8 cellular contexts compared by ENCODE assay signal in the genomic region with DNA sequence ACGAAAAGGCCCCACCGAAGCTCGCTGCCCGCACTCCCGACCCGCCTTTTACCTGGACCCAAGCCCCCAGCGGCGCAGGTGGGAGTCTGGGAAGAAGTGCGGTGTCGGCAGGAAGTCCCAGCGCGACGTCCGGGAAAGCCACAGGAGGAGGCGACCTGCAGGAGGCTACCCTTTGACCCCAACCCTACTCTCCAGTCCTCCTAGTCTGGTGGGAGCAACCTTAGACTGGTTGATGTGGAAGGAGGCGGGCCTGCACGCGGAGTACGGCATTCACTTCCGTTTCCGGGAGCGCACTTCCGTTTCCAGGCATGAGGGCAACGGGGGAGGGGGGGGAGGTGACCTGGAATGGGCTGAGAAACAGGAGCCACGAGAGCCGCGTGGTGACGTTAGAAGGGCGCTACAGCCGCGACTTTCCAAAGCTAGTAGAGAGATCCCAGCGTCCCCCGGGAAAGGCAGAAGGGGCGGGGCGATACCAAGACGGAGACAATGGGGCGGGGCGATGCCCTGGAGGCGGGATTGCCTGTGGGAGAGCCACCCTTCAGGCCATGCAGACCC. TPM values are rescaled to one million over a fixed set of nuclear protein-coding genes. Genes with fewer than 3 reads are reported as not detected.
A peak's percentile ranks its signal among the peaks of the same experiment; 100 is the strongest.
DNase-seq lines count a peak whose midpoint lies in the region; ATAC-seq and TF ChIP-seq lines count a peak whose summit lies in the region.

No MANE protein-coding gene starts in this region.

- no peak overlapping the region for H3K27ac Mint-ChIP-seq in dendritic cell treated with granulocyte-macrophage colony-stimulating factor and Interleukin-4, amounts not matched to agents 40 ng/mL and 50 ng/mL, for 4 days
- H3K27ac Mint-ChIP-seq in stimulated activated memory B cell treated with anti-CD40 and anti-IgM and Interleukin-4, amounts not matched to agents 10 μg/mL and 1 μg/mL and 100 μg/mL, for 72 hours, result no peak overlapping the region

- POLR2A ChIA-PET in A673 (lab: Charles Lee; ENCODE audit: low non-redundant PET), result no interaction called here

- peaks cover 11% of the 10 kb centered on the region for H3K36me3 Mint-ChIP-seq in dendritic cell treated with granulocyte-macrophage colony-stimulating factor and Interleukin-4, amounts not matched to agents 40 ng/mL and 50 ng/mL, for 4 days (ENCODE audit: low read depth)
- H3K36me3 Mint-ChIP-seq in stimulated activated memory B cell treated with anti-CD40 and anti-IgM and Interleukin-4, amounts not matched to agents 10 μg/mL and 1 μg/mL and 100 μg/mL, for 72 hours, result peaks cover 55% of the 10 kb centered on the region

- peaks cover 11% of the 10 kb centered on the region for H3K27me3 Mint-ChIP-seq in dendritic cell treated with granulocyte-macrophage colony-stimulating factor and Interleukin-4, amounts not matched to agents 40 ng/mL and 50 ng/mL, for 4 days
- H3K27me3 Mint-ChIP-seq in stimulated activated memory B cell treated with anti-CD40 and anti-IgM and Interleukin-4, amounts not matched to agents 10 μg/mL and 1 μg/mL and 100 μg/mL, for 72 hours, result no peaks in the 10 kb centered on the region

- H3K9ac ChIP-seq in HUES48 (ENCODE audit: low read depth, low read length) (no peak overlapping the region), mucosa of rectum (ENCODE audit: low read depth in 1 of 2, low read length in 2 of 2) (no peak overlapping the region)

- H3K36me3 ChIP-seq in A673 (ENCODE audit: insufficient read depth, low read length, poor library complexity, severe bottlenecking) (peaks cover 1% of the 10 kb centered on the region), HUES48 (ENCODE audit: control insufficient read depth, insufficient read depth, low read length) (no peaks in the 10 kb centered on the region), mucosa of rectum (ENCODE audit: control insufficient read depth in 2 of 2, insufficient read depth in 2 of 2, low read length in 2 of 2) (no peaks in the 10 kb centered on the region)

- peaks cover 89% of the 10 kb centered on the region for H3K9me3 Mint-ChIP-seq in dendritic cell treated with granulocyte-macrophage colony-stimulating factor and Interleukin-4, amounts not matched to agents 40 ng/mL and 50 ng/mL, for 4 days
- H3K9me3 Mint-ChIP-seq in stimulated activated memory B cell treated with anti-CD40 and anti-IgM and Interleukin-4, amounts not matched to agents 10 μg/mL and 1 μg/mL and 100 μg/mL, for 72 hours, result peaks cover 31% of the 10 kb centered on the region

- peaks cover 51% of the 10 kb centered on the region for H3K9me3 ChIP-seq in A673 (ENCODE audit: low read depth, low read length, poor library complexity, severe bottlenecking)
- peaks cover 71% of the 10 kb centered on the region for H3K9me3 ChIP-seq in HUES48 (ENCODE audit: control insufficient read depth, insufficient read depth, low read length)
- H3K9me3 ChIP-seq in mucosa of rectum (ENCODE audit: control insufficient read depth in 2 of 2, low read length in 2 of 2), result peaks cover 11 to 18% of the 10 kb centered on the region in 2 donors

- H3K4me1 ChIP-seq in A673 (ENCODE audit: insufficient read depth, low read length, poor library complexity, severe bottlenecking) (no peaks in the 10 kb centered on the region), HUES48 (ENCODE audit: control insufficient read depth, insufficient read depth, low read length) (no peaks in the 10 kb centered on the region), mucosa of rectum (ENCODE audit: control insufficient read depth in 2 of 2, insufficient read depth in 2 of 2, low read length in 2 of 2) (no peaks in the 10 kb centered on the region)

- H3K4me1 Mint-ChIP-seq in dendritic cell treated with granulocyte-macrophage colony-stimulating factor and Interleukin-4, amounts not matched to agents 40 ng/mL and 50 ng/mL, for 4 days (ENCODE audit: low read depth), result peaks cover 7% of the 10 kb centered on the region
- peaks cover 11% of the 10 kb centered on the region for H3K4me1 Mint-ChIP-seq in stimulated activated memory B cell treated with anti-CD40 and anti-IgM and Interleukin-4, amounts not matched to agents 10 μg/mL and 1 μg/mL and 100 μg/mL, for 72 hours

- TF ChIP-seq CTCF in A673 (conservative IDR thresholded peaks at IDR 0.05; ENCODE audit: low read depth, low read length), result no peak

- intact Hi-C loops in A673 (cut with micrococcal nuclease; ENCODE audit: unreplicated experiment), result no loop called here
- intact Hi-C loops in dendritic cell treated with granulocyte-macrophage colony-stimulating factor and Interleukin-4, amounts not matched to agents 40 ng/mL and 50 ng/mL, for 4 days (cut with micrococcal nuclease), result no loop called here

- H3K4me3 ChIP-seq in A673 (ENCODE audit: low read depth, low read length, poor library complexity, severe bottlenecking) (peak overlapping the region; percentile 46), HUES48 (ENCODE audit: low read depth, low read length) (peak overlapping the region; percentile 47), mucosa of rectum (ENCODE audit: low read length in 2 of 2) (peak overlapping the region; percentile 51 to 73)

- H3K27me3 ChIP-seq in A673 (replicated peaks; ENCODE audit: insufficient read depth, low read depth, low read length, poor library complexity) (no peaks in the 10 kb centered on the region), HUES48 (ENCODE audit: control insufficient read depth, insufficient read depth, low read length) (no peaks in the 10 kb centered on the region), mucosa of rectum (ENCODE audit: control insufficient read depth in 2 of 2, insufficient read depth in 2 of 2, low read length in 2 of 2) (no peaks in the 10 kb centered on the region)

- CTCF ChIA-PET in A673 (lab: Charles Lee), result no interaction called here

- peak; percentile 76 for ATAC-seq in stimulated activated memory B cell treated with anti-CD40 and anti-IgM and Interleukin-4, amounts not matched to agents 10 μg/mL and 1 μg/mL and 100 μg/mL, for 72 hours

- DNase-seq in A673 (ENCODE audit: low spot score) (peak; percentile 88), NCI-H2029 (lab: John Stamatoyannopoulos, UW) (no peak), DMS153 (lab: John Stamatoyannopoulos, UW) (no peak)
- DNase-seq in activated CD4-positive, alpha-beta T cell treated with anti-CD3 and anti-CD28 coated beads for 1 hour, result peak; percentile 17

- H3K27ac ChIP-seq in A673 (ENCODE audit: low read depth, low read length, poor library complexity, severe bottlenecking), result no peak overlapping the region
- no peak overlapping the region for H3K27ac ChIP-seq in HUES48 (ENCODE audit: low read depth, low read length)
- no peak overlapping the region for H3K27ac ChIP-seq in mucosa of rectum (ENCODE audit: low read depth in 2 of 2, low read length in 2 of 2)

- BruUV-seq in A673 (replicated peaks; lab: Mats Ljungman, UMichigan), result no TSS peak

- peak overlapping the region; percentile 67 for H3K4me3 Mint-ChIP-seq in dendritic cell treated with granulocyte-macrophage colony-stimulating factor and Interleukin-4, amounts not matched to agents 40 ng/mL and 50 ng/mL, for 4 days
- peak overlapping the region; percentile 81 for H3K4me3 Mint-ChIP-seq in stimulated activated memory B cell treated with anti-CD40 and anti-IgM and Interleukin-4, amounts not matched to agents 10 μg/mL and 1 μg/mL and 100 μg/mL, for 72 hours

RNA-seq across cellular contexts. Expression of a gene that starts 28.5 kb away (rescaled TPM):
- 17.8 and 25.6 TPM in 2 replicates for total RNA-seq in A673 (2021)

RNA-seq across cellular contexts. Expression of a gene that starts 44.1 kb away (rescaled TPM):
- 2.7 and 3.8 TPM in 2 replicates for total RNA-seq in A673 (2021)

Comparison
In these comparisons a context has a peak if more than half of its experiments do, and no peak if none do; other contexts are left out.
1. DNase-seq: peak in A673 (single experiment) and activated CD4-positive, alpha-beta T cell treated with anti-CD3 and anti-CD28 coated beads for 1 hour (single experiment); none in NCI-H2029 (single experiment) and DMS153 (single experiment).
2. Peak in every context shown above with its lines, with median percentiles within 50 percentile points of each other: H3K4me3 ChIP-seq.